8 cellular contexts compared by ENCODE assay signal in the genomic region with DNA sequence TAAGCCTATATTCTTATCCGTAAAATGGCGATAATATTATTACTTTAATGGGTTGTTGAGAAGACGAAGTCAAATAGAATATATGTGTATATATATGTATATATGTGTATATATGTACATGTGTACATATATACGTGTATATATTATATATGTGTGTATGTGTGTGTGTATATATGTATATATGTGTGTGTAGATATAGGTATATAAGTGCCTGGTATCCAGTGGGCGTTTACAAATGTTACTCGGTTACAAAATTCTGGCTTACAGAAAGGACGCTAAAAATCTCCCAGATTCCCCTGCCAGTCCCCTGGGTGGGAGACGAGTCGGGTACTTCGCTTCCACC. TPM values are rescaled to one million over a fixed set of nuclear protein-coding genes. Genes with fewer than 3 reads are reported as not detected.
A peak's percentile ranks its signal among the peaks of the same experiment; 100 is the strongest.
DNase-seq lines count a peak whose midpoint lies in the region; ATAC-seq and TF ChIP-seq lines count a peak whose summit lies in the region.

No MANE protein-coding gene starts in this region.

- no peak overlapping the region for H3K27ac ChIP-seq in AG04450 (ENCODE audit: low read depth, low read length)
- no peak overlapping the region for H3K27ac ChIP-seq in iPS-20b (ENCODE audit: low read length)
- peak overlapping the region; percentile 87 for H3K27ac ChIP-seq in suprapubic skin

- CTCF ChIA-PET in AG04450 (lab: Charles Lee), result interaction anchor here (0.6 to 2.1 kb wide), 4 partner anchors 142 to 896 kb away, joined by 3 to 13 read pairs (median 4); no protein-coding TSS in a partner anchor

- H3K4me3 ChIP-seq in AG04450 (ENCODE audit: low read depth, low read length) (peak overlapping the region; percentile 95), WI38 (ENCODE audit: low read depth, low read length) (peak overlapping the region; percentile 94), iPS-20b (ENCODE audit: low read length) (peak overlapping the region; percentile 85), suprapubic skin (peak overlapping the region; percentile 94)

- WGBS in suprapubic skin, result 22% methylated on average over 10 of the region's 10 CpGs

- no peaks in the 10 kb centered on the region for H3K36me3 ChIP-seq in iPS-20b (ENCODE audit: insufficient read depth, low read depth, low read length)
- no peaks in the 10 kb centered on the region for H3K36me3 ChIP-seq in suprapubic skin

- TF ChIP-seq EP300 in suprapubic skin (IDR thresholded peaks at IDR 0.05), result no peak

- TF ChIP-seq CTCF in AG04450 (IDR thresholded peaks at IDR 0.05; ENCODE audit: low read depth, low read length), result no peak
- TF ChIP-seq CTCF in WI38 (IDR thresholded peaks at IDR 0.05; ENCODE audit: low read depth, low read length), result no peak
- no peak for TF ChIP-seq CTCF in suprapubic skin (IDR thresholded peaks at IDR 0.05)

- POLR2A ChIA-PET in AG04450 (lab: Yijun Ruan, JAX), result no interaction called here

- H3K9ac ChIP-seq in iPS-20b (ENCODE audit: low read depth, low read length), result peak overlapping the region; percentile 84; the same call in 1 of the 2 replicates

- peaks cover 2% of the 10 kb centered on the region for H3K27me3 ChIP-seq in AG04450 (ENCODE audit: control insufficient read depth, insufficient read depth, low read length)
- 0 out of 2 replicates have a peak, but pooled peaks cover 5% of the 10 kb centered on the region for H3K27me3 ChIP-seq in iPS-20b (ENCODE audit: insufficient read depth, low read length)
- H3K27me3 ChIP-seq in suprapubic skin, result no peaks in the 10 kb centered on the region

- peaks cover 7% of the 10 kb centered on the region; the same call in 1 of the 2 replicates for H3K4me1 ChIP-seq in iPS-20b (ENCODE audit: insufficient read depth, low read length)
- H3K4me1 ChIP-seq in suprapubic skin, result peaks cover 12% of the 10 kb centered on the region

- ATAC-seq in GM21528 (IDR thresholded peaks at IDR 0.05; ENCODE audit: low FRiP score, unreplicated experiment), result peak; percentile 38

- no peak for TF ChIP-seq POLR2A in suprapubic skin (IDR thresholded peaks at IDR 0.05)

- H3K9me3 ChIP-seq in AG04450 (ENCODE audit: control insufficient read depth, insufficient read depth, low read length), result no peaks in the 10 kb centered on the region
- no peaks in the 10 kb centered on the region for H3K9me3 ChIP-seq in iPS-20b (ENCODE audit: insufficient read depth, low read depth, low read length)
- H3K9me3 ChIP-seq in suprapubic skin, result no peaks in the 10 kb centered on the region

- DNase-seq in AG04450 (ENCODE audit: low read depth, low spot score), result no peak
- no peak for DNase-seq in suprapubic skin (ENCODE audit: low spot score in 2 of 2)
- no peak for DNase-seq in dedifferentiated amniotic fluid mesenchymal stem cell (ENCODE audit: extremely low spot score)
- no peak for DNase-seq in MV-4-11 (lab: John Stamatoyannopoulos, UW)
- DNase-seq in NCI-H1048 (lab: John Stamatoyannopoulos, UW), result no peak

RNA-seq across cellular contexts. Expression of gene MTX2, which starts 0.3 kb away (rescaled TPM):
- polyA plus RNA-seq in AG04450 (2011; rRNA removed), result 35.2 and 47.4 TPM in 2 replicates
- polyA minus RNA-seq in AG04450 (2011; rRNA and poly(A)+ RNA removed), result 4.7 and 8.8 TPM in 2 replicates
- total RNA-seq in suprapubic skin, result 10 to 100 TPM; 23.3 to 33.5 (median 31.2) TPM
